9 cellular contexts compared by ENCODE assay signal in the genomic region with DNA sequence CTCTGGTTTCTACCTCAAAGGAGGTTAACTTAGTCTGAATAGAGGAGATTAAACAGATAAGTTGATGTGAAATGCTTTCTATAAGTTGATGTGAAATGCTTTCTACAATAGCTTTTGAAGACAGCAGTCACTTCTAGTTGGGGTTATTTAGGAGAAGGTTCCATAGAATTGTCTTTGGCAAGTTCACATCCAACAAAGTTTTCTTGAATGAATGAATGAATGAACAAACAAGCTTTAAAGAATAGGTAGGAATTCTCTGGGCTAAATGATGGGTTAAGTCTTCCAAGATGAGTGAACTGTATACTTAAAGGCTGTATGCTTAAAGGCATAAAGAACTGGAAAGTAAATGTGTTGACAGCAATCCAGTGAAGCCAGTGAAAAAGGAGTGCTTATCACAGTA. TPM values are rescaled to one million over a fixed set of nuclear protein-coding genes. Genes with fewer than 3 reads are reported as not detected.
DNase-seq lines count a peak whose midpoint lies in the region; ATAC-seq and TF ChIP-seq lines count a peak whose summit lies in the region.
"Had no signal": no experiment of that assay in that cellular context is flagged by ENCODE, and none has a peak within 500 bp of the region (broad histone marks: within the 10 kb centered on the region; RNA-seq: fewer than 3 reads in every experiment).

No MANE protein-coding gene starts in this region.

- no peak overlapping the region for H3K9ac ChIP-seq in KMS-11

- H3K36me3 ChIP-seq in CD4-positive, alpha-beta memory T cell (ENCODE audit: insufficient read depth, low read length) = no peaks in the 10 kb centered on the region
- H3K36me3 ChIP-seq in KMS-11 (ENCODE audit: insufficient read depth) (peaks cover 5% of the 10 kb centered on the region; the same call in 1 of the 2 replicates), brain microvascular endothelial cell (replicated peaks) (no peaks in the 10 kb centered on the region)
- H3K36me3 ChIP-seq in naive thymus-derived CD4-positive, alpha-beta T cell (ENCODE audit: control insufficient read depth in 2 of 3, insufficient read depth in 3 of 3, low read length in 3 of 3) = peaks cover 0 to 13% (median 0%) of the 10 kb centered on the region in 3 experiments

- peak overlapping the region; percentile 63 for H3K4me2 ChIP-seq in KMS-11

- H3K27me3 Mint-ChIP-seq in CD4-positive, alpha-beta memory T cell = no peaks in the 10 kb centered on the region
- peaks cover 0 to 8% (median 0%) of the 10 kb centered on the region in 5 donors for H3K27me3 Mint-ChIP-seq in naive thymus-derived CD4-positive, alpha-beta T cell

- H3K4me1 Mint-ChIP-seq in CD4-positive, alpha-beta memory T cell = peaks cover 31 to 73% (median 48%) of the 10 kb centered on the region in 4 donors
- H3K4me1 Mint-ChIP-seq in naive thymus-derived CD4-positive, alpha-beta T cell = peaks cover 35 to 74% (median 51%) of the 10 kb centered on the region in 7 donors

- peak overlapping the region; percentile 90 to 98 (median 94) for H3K4me3 Mint-ChIP-seq in CD4-positive, alpha-beta memory T cell
- peak overlapping the region; percentile 88 to 99 (median 95) for H3K4me3 Mint-ChIP-seq in naive thymus-derived CD4-positive, alpha-beta T cell

- DNase-seq in CD4-positive, alpha-beta memory T cell = no peak
- DNase-seq in brain microvascular endothelial cell (no peak), G401 (ENCODE audit: low spot score) (no peak), inferior parietal cortex (ENCODE audit: extremely low spot score) (no peak)
- no peak for DNase-seq in naive thymus-derived CD4-positive, alpha-beta T cell
- DNase-seq: activated gamma-delta T cell had no signal

- POLR2A ChIA-PET in CD4-positive, alpha-beta memory T cell (lab: Charles Lee; ENCODE audit: partially characterized antibody) = interaction anchor here (0.6 kb wide), 1 partner anchor 414 kb away, joined by 3 read pairs; no protein-coding TSS in a partner anchor
- POLR2A ChIA-PET in naive thymus-derived CD4-positive, alpha-beta T cell (lab: Charles Lee) = interaction anchor here (0.6 to 2.9 kb wide), 4 partner anchors 59 to 317 kb away, joined by 3 to 19 read pairs (median 13); a partner anchor contains a TSS

- no peak overlapping the region for H3K27ac ChIP-seq in CD4-positive, alpha-beta memory T cell (ENCODE audit: low read depth, low read length)
- H3K27ac ChIP-seq in KMS-11 (no peak overlapping the region), brain microvascular endothelial cell (no peak overlapping the region)
- H3K27ac ChIP-seq in naive thymus-derived CD4-positive, alpha-beta T cell (ENCODE audit: low read depth, low read length) = no peak overlapping the region

- ATAC-seq in naive thymus-derived CD4-positive, alpha-beta T cell = no peak
- no peak for ATAC-seq in HG03457 (IDR thresholded peaks at IDR 0.05; ENCODE audit: unreplicated experiment)
- ATAC-seq in activated CD4-positive, CD25-positive, alpha-beta regulatory T cell treated with anti-CD3 and anti-CD28 coated beads, Interleukin-2, amount 50 U/mL, for 24 hours = no peak

- H3K36me3 Mint-ChIP-seq in CD4-positive, alpha-beta memory T cell = peaks cover 0 to 32% of the 10 kb centered on the region in 2 donors
- H3K36me3 Mint-ChIP-seq in naive thymus-derived CD4-positive, alpha-beta T cell = peaks cover 0 to 19% (median 4%) of the 10 kb centered on the region in 5 donors

- no peaks in the 10 kb centered on the region for H3K9me3 Mint-ChIP-seq in CD4-positive, alpha-beta memory T cell
- H3K9me3 Mint-ChIP-seq in naive thymus-derived CD4-positive, alpha-beta T cell = no peaks in the 10 kb centered on the region

- peaks cover 47% of the 10 kb centered on the region for H3K4me1 ChIP-seq in CD4-positive, alpha-beta memory T cell (ENCODE audit: insufficient read depth, low read length)
- peaks cover 35% of the 10 kb centered on the region for H3K4me1 ChIP-seq in KMS-11 (ENCODE audit: low read depth, poor library complexity, severe bottlenecking)
- H3K4me1 ChIP-seq in naive thymus-derived CD4-positive, alpha-beta T cell (ENCODE audit: control insufficient read depth in 2 of 2, insufficient read depth in 2 of 2, low read length in 2 of 2) = peaks cover 21 to 25% of the 10 kb centered on the region in 2 donors

- no peak overlapping the region for H3K4me3 ChIP-seq in CD4-positive, alpha-beta memory T cell (ENCODE audit: low read length in 2 of 2)
- no peak overlapping the region for H3K4me3 ChIP-seq in KMS-11 (IDR thresholded peaks at IDR 0.05; ENCODE audit: insufficient read depth, low read depth, low read length)
- H3K4me3 ChIP-seq in brain microvascular endothelial cell (ENCODE audit: low read depth, low read length) = peak overlapping the region; percentile 18
- H3K4me3 ChIP-seq in naive thymus-derived CD4-positive, alpha-beta T cell (ENCODE audit: low read length) = peak overlapping the region; percentile 85

- peak overlapping the region in 3 of 7 donors; percentile 14 to 96 (median 93) for H3K27ac Mint-ChIP-seq in CD4-positive, alpha-beta memory T cell
- H3K27ac Mint-ChIP-seq in naive thymus-derived CD4-positive, alpha-beta T cell = peak overlapping the region in 4 of 9 donors; percentile 36 to 63 (median 37)

- intact Hi-C loops in CD4-positive, alpha-beta memory T cell (cut with micrococcal nuclease) = loop anchor here (5.0 kb wide), 1 partner anchor 1174 kb away; no protein-coding TSS in a partner anchor
- intact Hi-C loops in naive thymus-derived CD4-positive, alpha-beta T cell (cut with micrococcal nuclease) = loop anchor here (5.0 to 10.0 kb wide), 6 partner anchors 36 to 651 kb away; a partner anchor contains a TSS

- H4K20me1 ChIP-seq in KMS-11 (ENCODE audit: insufficient read depth) = no peaks in the 10 kb centered on the region

- H3K9me3 ChIP-seq in CD4-positive, alpha-beta memory T cell (ENCODE audit: control insufficient read depth in 1 of 2, low read length in 2 of 2) = no peaks in the 10 kb centered on the region
- no peaks in the 10 kb centered on the region for H3K9me3 ChIP-seq in naive thymus-derived CD4-positive, alpha-beta T cell (ENCODE audit: control insufficient read depth in 2 of 3, low read length in 3 of 3)

- no peak overlapping the region for H2AFZ ChIP-seq in KMS-11 (ENCODE audit: low read depth)

- CTCF ChIA-PET in CD4-positive, alpha-beta memory T cell (lab: Charles Lee; ENCODE audit: partially characterized antibody) = interaction anchor here (1.3 to 3.5 kb wide), 4 partner anchors 14 to 318 kb away, joined by 3 to 34 read pairs (median 7); no protein-coding TSS in a partner anchor
- CTCF ChIA-PET in naive thymus-derived CD4-positive, alpha-beta T cell (lab: Charles Lee) = interaction anchor here (0.7 to 4.0 kb wide), 2 partner anchors 66 to 1269 kb away, joined by 6 to 18 read pairs; a partner anchor contains a TSS

- no peaks in the 10 kb centered on the region for H3K27me3 ChIP-seq in CD4-positive, alpha-beta memory T cell (ENCODE audit: insufficient read depth, low read length)
- H3K27me3 ChIP-seq in KMS-11 (ENCODE audit: insufficient read depth, low read depth) (no peaks in the 10 kb centered on the region), brain microvascular endothelial cell (replicated peaks) (no peaks in the 10 kb centered on the region)
- no peaks in the 10 kb centered on the region for H3K27me3 ChIP-seq in naive thymus-derived CD4-positive, alpha-beta T cell (ENCODE audit: control insufficient read depth in 2 of 2, insufficient read depth in 2 of 2, low read length in 2 of 2)

- TF ChIP-seq CTCF in KMS-11 (conservative IDR thresholded peaks at IDR 0.05; ENCODE audit: low read depth, low read length) (no peak), brain microvascular endothelial cell (IDR thresholded peaks at IDR 0.05; ENCODE audit: low read depth, low read length, missing control alignments) (no peak)

- in situ Hi-C loops in brain microvascular endothelial cell (cut with HindIII; ENCODE audit: low pct_ligation_motif_present, low sequenced_read_pairs) = no loop called here
- in situ Hi-C loops in G401 (cut with HindIII; ENCODE audit: low sequenced_read_pairs) = no loop called here

- peaks cover 62% of the 10 kb centered on the region for H3K79me2 ChIP-seq in KMS-11 (ENCODE audit: insufficient read depth, low read depth)

RNA-seq across cellular contexts. Expression of a gene that starts 1.9 kb away (rescaled TPM):
- 10 to 100 TPM; 70.4 to 75.0 TPM for total RNA-seq in CD4-positive, alpha-beta memory T cell
- 10 to 100 TPM; 70.5 to 72.2 TPM for polyA plus RNA-seq in CD4-positive, alpha-beta memory T cell
- total RNA-seq in naive thymus-derived CD4-positive, alpha-beta T cell = 10 to 100 TPM; 57.6 to 65.0 (median 58.8) TPM
- polyA plus RNA-seq in naive thymus-derived CD4-positive, alpha-beta T cell = 10 to 100 TPM; 60.4 to 64.7 TPM
- total RNA-seq in G401 (2014; rRNA removed; shearing (Covaris generic)) = 15.2 and 16.9 TPM in 2 replicates

RNA-seq across cellular contexts. Expression of a gene that starts 18.5 kb away (rescaled TPM):
- 10 to 100 TPM; 15.0 to 17.0 TPM for total RNA-seq in CD4-positive, alpha-beta memory T cell
- polyA plus RNA-seq in CD4-positive, alpha-beta memory T cell = 10 to 100 TPM; 15.2 to 16.3 TPM
- 10 to 100 TPM in 3 of 5 experiments, 1 to 10 TPM in 2; 6.8 to 18.8 (median 11.4) TPM for total RNA-seq in naive thymus-derived CD4-positive, alpha-beta T cell
- polyA plus RNA-seq in naive thymus-derived CD4-positive, alpha-beta T cell = 10 to 100 TPM; 10.4 to 11.4 TPM
- 16.9 and 19.5 TPM in 2 replicates for total RNA-seq in G401 (2014; rRNA removed; shearing (Covaris generic))

Comparison
In these comparisons a context has a peak if more than half of its experiments do, and no peak if none do; other contexts are left out.
1. H3K4me3 ChIP-seq: peak in brain microvascular endothelial cell (single experiment) and naive thymus-derived CD4-positive, alpha-beta T cell (single experiment); none in CD4-positive, alpha-beta memory T cell (0 of 2) and KMS-11 (single experiment).